In genomic region chr2:188629890-188630483, GRCh38 we compare ENCODE assay signal across 13 cellular contexts.
A peak's percentile ranks its signal among the peaks of the same experiment; 100 is the strongest.
DNase-seq lines count a peak whose midpoint lies in the region; ATAC-seq, FAIRE-seq and TF ChIP-seq lines count a peak whose summit lies in the region.
"Had no signal": no experiment of that assay in that cellular context is flagged by ENCODE, and none has a peak within 500 bp of the region (broad histone marks: within the 10 kb centered on the region; RNA-seq: fewer than 3 reads in every experiment).

No MANE protein-coding gene starts in this region.

- H3K4me3 ChIP-seq in foreskin fibroblast (ENCODE audit: low read depth in 1 of 2, low read length in 2 of 2) (no peak overlapping the region), retinal pigment epithelial cell (ENCODE audit: low read length) (no peak overlapping the region)
- H3K4me3 ChIP-seq: lung, sigmoid colon had no signal

- no peaks in the 10 kb centered on the region for H3K27me3 Mint-ChIP-seq in endothelial cell (ENCODE audit: unreplicated experiment)
- H3K27me3 Mint-ChIP-seq: CD4-positive, CD25-positive, alpha-beta regulatory T cell had no signal

- DNase-seq in EL, result peak; percentile 57
- DNase-seq in foreskin fibroblast, result peak; percentile 30 to 66
- DNase-seq in retinal pigment epithelial cell (ENCODE audit: low read depth), result peak; percentile 46
- no peak for DNase-seq in endothelial cell (ENCODE audit: low spot score)
- no peak for DNase-seq in NCI-H2029 treated with DMSO at 0.1 percent for 48 hours (lab: John Stamatoyannopoulos, UW)
- DNase-seq: activated CD4-positive, CD25-positive, alpha-beta regulatory T cell treated with anti-CD3 and anti-CD28 coated beads, Interleukin-2, amount 50 U/mL, for 72 hours; CD4-positive, CD25-positive, alpha-beta regulatory T cell; NCI-H1048; sigmoid colon had no signal

- H3K27ac Mint-ChIP-seq in endothelial cell (ENCODE audit: unreplicated experiment), result no peak overlapping the region
- H3K27ac Mint-ChIP-seq: CD4-positive, CD25-positive, alpha-beta regulatory T cell had no signal

- ATAC-seq in GM19328 (IDR thresholded peaks at IDR 0.05; ENCODE audit: unreplicated experiment) (no peak), HG03439 (IDR thresholded peaks at IDR 0.05; ENCODE audit: unreplicated experiment) (no peak)

- TF ChIP-seq CTCF in foreskin fibroblast (IDR thresholded peaks at IDR 0.05; ENCODE audit: low read depth, low read length) (no peak), retinal pigment epithelial cell (conservative IDR thresholded peaks at IDR 0.05; ENCODE audit: low read depth, low read length) (no peak), endothelial cell (IDR thresholded peaks at IDR 0.05; ENCODE audit: unreplicated experiment) (no peak)

- H3K9me3 Mint-ChIP-seq in endothelial cell (ENCODE audit: unreplicated experiment), result no peaks in the 10 kb centered on the region

- no peak overlapping the region for H3K4me3 Mint-ChIP-seq in endothelial cell (ENCODE audit: unreplicated experiment)
- H3K4me3 Mint-ChIP-seq: CD4-positive, CD25-positive, alpha-beta regulatory T cell had no signal

- no peaks in the 10 kb centered on the region for H3K4me1 Mint-ChIP-seq in endothelial cell (ENCODE audit: unreplicated experiment)
- H3K4me1 Mint-ChIP-seq: CD4-positive, CD25-positive, alpha-beta regulatory T cell had no signal

- no peaks in the 10 kb centered on the region for H3K36me3 Mint-ChIP-seq in endothelial cell (ENCODE audit: low read depth, unreplicated experiment)
- H3K36me3 Mint-ChIP-seq: CD4-positive, CD25-positive, alpha-beta regulatory T cell had no signal

- peak; percentile 95 for FAIRE-seq in TTC549 (lab: Jason Lieb, UNC)

Comparison
In these comparisons a context has a peak if more than half of its experiments do, and no peak if none do; other contexts are left out.
1. DNase-seq: peak in EL (single experiment), foreskin fibroblast (2 of 2) and retinal pigment epithelial cell (single experiment); none in endothelial cell (single experiment) and NCI-H2029 treated with DMSO at 0.1 percent for 48 hours (single experiment).